Comparison of ENCODE assay signal across 8 cellular contexts in the genomic region with DNA sequence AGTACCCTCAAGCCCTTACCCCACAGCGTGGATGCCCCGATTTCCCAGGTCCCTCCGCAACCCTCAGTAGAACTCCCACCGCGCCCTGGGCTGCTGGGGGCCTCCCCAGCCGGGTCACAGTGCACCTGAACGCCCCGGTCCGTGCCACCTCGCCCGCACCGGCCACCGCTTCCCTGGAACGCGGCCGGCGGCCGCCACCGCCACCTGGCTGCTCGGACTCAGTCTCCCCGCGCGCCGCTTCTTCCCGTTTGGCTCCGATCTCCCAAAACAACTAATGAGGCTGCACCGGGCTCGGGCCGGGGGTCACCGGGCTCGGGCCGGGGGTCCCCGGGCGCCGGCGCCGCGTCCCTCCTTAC. TPM values are rescaled to one million over a fixed set of nuclear protein-coding genes. Genes with fewer than 3 reads are reported as not detected.
DNase-seq lines count a peak whose midpoint lies in the region; ATAC-seq and TF ChIP-seq lines count a peak whose summit lies in the region.

No MANE protein-coding gene starts in this region.

- H3K4me2 ChIP-seq in KMS-11, result peak overlapping the region; percentile 67

- no peaks in the 10 kb centered on the region for H4K20me1 ChIP-seq in KMS-11 (ENCODE audit: insufficient read depth)

- H3K9me3 ChIP-seq in mucosa of rectum (ENCODE audit: control insufficient read depth in 2 of 2, low read length in 2 of 2), result no peaks in the 10 kb centered on the region

- peak overlapping the region; percentile 87 for H3K4me3 ChIP-seq in GM08714 (ENCODE audit: low read length)
- no peak overlapping the region for H3K4me3 ChIP-seq in KMS-11 (IDR thresholded peaks at IDR 0.05; ENCODE audit: insufficient read depth, low read depth, low read length)
- peak overlapping the region; percentile 86 to 87 for H3K4me3 ChIP-seq in mucosa of rectum (ENCODE audit: low read length in 2 of 2)

- no peaks in the 10 kb centered on the region for H3K27me3 ChIP-seq in KMS-11 (ENCODE audit: insufficient read depth, low read depth)
- no peaks in the 10 kb centered on the region for H3K27me3 ChIP-seq in mucosa of rectum (ENCODE audit: control insufficient read depth in 2 of 2, insufficient read depth in 2 of 2, low read length in 2 of 2)

- H2AFZ ChIP-seq in KMS-11 (ENCODE audit: low read depth), result peak overlapping the region; percentile 57; the same call in 1 of the 2 replicates

- TF ChIP-seq CTCF in KMS-11 (conservative IDR thresholded peaks at IDR 0.05; ENCODE audit: low read depth, low read length), result no peak

- peak overlapping the region; percentile 32; the same call in 1 of the 2 replicates for H3K9ac ChIP-seq in KMS-11
- H3K9ac ChIP-seq in mucosa of rectum (ENCODE audit: low read depth in 1 of 2, low read length in 2 of 2), result peak overlapping the region; percentile 86 to 87

- peaks cover 22% of the 10 kb centered on the region for H3K4me1 ChIP-seq in KMS-11 (ENCODE audit: low read depth, poor library complexity, severe bottlenecking)
- H3K4me1 ChIP-seq in mucosa of rectum (ENCODE audit: control insufficient read depth in 2 of 2, insufficient read depth in 2 of 2, low read length in 2 of 2), result peaks cover 21 to 27% of the 10 kb centered on the region in 2 donors

- no peak for DNase-seq in NCI-H524 (lab: John Stamatoyannopoulos, UW)
- no peak for DNase-seq in NCI-H1930 (lab: John Stamatoyannopoulos, UW)

- ATAC-seq in esophagus mucosa, result no peak
- no peak for ATAC-seq in HG02852 (IDR thresholded peaks at IDR 0.05; ENCODE audit: unreplicated experiment)

- peaks cover 10% of the 10 kb centered on the region; the same call in 1 of the 2 replicates for H3K79me2 ChIP-seq in KMS-11 (ENCODE audit: insufficient read depth, low read depth)

- H3K27ac ChIP-seq in KMS-11 (no peak overlapping the region), cingulate gyrus (ENCODE audit: low read depth, low read length) (peak overlapping the region; percentile 85), mucosa of rectum (ENCODE audit: low read depth in 2 of 2, low read length in 2 of 2) (peak overlapping the region; percentile 81 to 86)

- H3K36me3 ChIP-seq in KMS-11 (ENCODE audit: insufficient read depth), result no peaks in the 10 kb centered on the region
- peaks cover 0 to 3% of the 10 kb centered on the region in 2 donors for H3K36me3 ChIP-seq in mucosa of rectum (ENCODE audit: control insufficient read depth in 2 of 2, insufficient read depth in 2 of 2, low read length in 2 of 2)

RNA-seq across cellular contexts. Expression of gene ITPK1, which starts 1.0 kb away (rescaled TPM):
- 22.1 TPM for total RNA-seq in esophagus mucosa
